In the genomic region with DNA sequence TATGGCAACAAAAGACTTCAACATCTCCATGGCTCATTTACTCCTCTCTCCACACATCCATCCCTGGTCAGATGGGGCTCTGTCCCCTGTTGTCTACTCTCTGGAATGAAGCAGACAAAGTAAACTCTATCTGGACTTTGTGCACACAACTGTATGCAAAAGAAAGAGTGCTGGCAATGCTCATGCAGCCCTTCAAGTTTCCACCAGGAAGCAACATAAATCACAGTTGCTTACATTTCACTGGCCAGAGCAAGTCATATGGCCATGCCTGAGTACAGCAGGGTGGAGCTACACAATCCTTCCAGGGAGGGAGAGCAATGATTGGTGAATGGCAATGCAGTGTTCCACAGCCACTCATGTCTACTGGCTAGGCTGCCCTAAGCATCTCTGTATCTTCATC, we compare ENCODE assay signal across 34 cellular contexts. TPM values are rescaled to one million over a fixed set of nuclear protein-coding genes. Genes with fewer than 3 reads are reported as not detected.
"Had no signal": no experiment of that assay in that cellular context is flagged by ENCODE, and none has a peak within 500 bp of the region (broad histone marks: within the 10 kb centered on the region; RNA-seq: fewer than 3 reads in every experiment).

No MANE protein-coding gene starts in this region.

- H3K4me3 ChIP-seq: adrenal gland, MG63 had no signal

- H3K36me3 ChIP-seq: adrenal gland, MG63 had no signal

- H3K27ac ChIP-seq: adrenal gland, VCaP had no signal

- H3K4me1 ChIP-seq: adrenal gland had no signal

- H3K9me3 ChIP-seq: adrenal gland, MG63 had no signal

- DNase-seq: activated B cell treated with CpG ODN at 0.5 μM for 24 hours; activated CD4-positive, alpha-beta memory T cell treated with anti-CD3 and anti-CD28 coated beads for 36 hours; activated CD4-positive, alpha-beta T cell treated with anti-CD3 and anti-CD28 coated beads for 4 hours; activated CD4-positive, alpha-beta T cell treated with anti-CD3 and anti-CD28 coated beads, Interleukin-2, amount 50 U/mL, for 1 hour; activated CD4-positive, CD25-positive, alpha-beta regulatory T cell treated with anti-CD3 and anti-CD28 coated beads, Interleukin-2, amount 50 U/mL, for 72 hours; activated CD8-positive, alpha-beta memory T cell treated with anti-CD3 and anti-CD28 coated beads, Interleukin-2, amount 50 U/mL, for 4 hours; activated gamma-delta T cell treated with Interleukin-2 at 50 U/mL for 16 hours; activated naive CD4-positive, alpha-beta T cell treated with anti-CD3 and anti-CD28 coated beads for 36 hours; activated T-cell treated with anti-CD3 and anti-CD28 coated beads for 4 hours; activated T-cell treated with anti-CD3 and anti-CD28 coated beads, Interleukin-2, amount 50 U/mL, for 4 hours; adrenal gland; caudate nucleus; Kasumi-1; MG63; NCI-H1048; NCI-H1105 treated with DMSO at 0.1 percent for 48 hours; NCI-H1436; NCI-H1694; NCI-H1930; NCI-H2081 treated with DMSO at 0.1 percent for 48 hours; NCI-H226; NCI-H446 treated with DMSO at 0.1 percent for 48 hours; NCI-H524; NCI-H69; SHP77 treated with DMSO at 0.1 percent for 48 hours; SW 1271; T-helper 1 cell; T-helper 2 cell; T-helper 9 cell had no signal

- H3K27me3 ChIP-seq: adrenal gland, MG63 had no signal

- ATAC-seq: activated naive CD4-positive, alpha-beta T cell treated with anti-CD3 and anti-CD28 coated beads, Interleukin-2, amount 50 U/mL, for 72 hours; activated T-cell treated with anti-CD3 and anti-CD28 coated beads, Interleukin-2, amount 50 U/mL, for 4 hours; Panc1; SK-N-SH treated with all-trans-retinoic acid at 6 μM for 48 hours had no signal

RNA-seq across cellular contexts. Expression of a gene that starts 12.4 kb away (rescaled TPM):
- total RNA-seq: activated B cell treated with CpG ODN at 0.5 μM for 24 hours; activated CD4-positive, alpha-beta memory T cell treated with anti-CD3 and anti-CD28 coated beads for 36 hours; activated naive CD4-positive, alpha-beta T cell treated with anti-CD3 and anti-CD28 coated beads for 36 hours; activated T-helper 1 cell treated with anti-CD3 and anti-CD28 coated beads, Interleukin-12 subunit alpha, Interleukin-12 subunit beta, Interleukin-2, Interleukin-4 antibody, amounts not matched to agents 30 ng/mL and 10 ng/mL and 1 ng/mL, durations not matched to agents 14 hours and 24 hours and 36 hours had no signal
